ENCODE assay signal across 24 cellular contexts in the genomic region with DNA sequence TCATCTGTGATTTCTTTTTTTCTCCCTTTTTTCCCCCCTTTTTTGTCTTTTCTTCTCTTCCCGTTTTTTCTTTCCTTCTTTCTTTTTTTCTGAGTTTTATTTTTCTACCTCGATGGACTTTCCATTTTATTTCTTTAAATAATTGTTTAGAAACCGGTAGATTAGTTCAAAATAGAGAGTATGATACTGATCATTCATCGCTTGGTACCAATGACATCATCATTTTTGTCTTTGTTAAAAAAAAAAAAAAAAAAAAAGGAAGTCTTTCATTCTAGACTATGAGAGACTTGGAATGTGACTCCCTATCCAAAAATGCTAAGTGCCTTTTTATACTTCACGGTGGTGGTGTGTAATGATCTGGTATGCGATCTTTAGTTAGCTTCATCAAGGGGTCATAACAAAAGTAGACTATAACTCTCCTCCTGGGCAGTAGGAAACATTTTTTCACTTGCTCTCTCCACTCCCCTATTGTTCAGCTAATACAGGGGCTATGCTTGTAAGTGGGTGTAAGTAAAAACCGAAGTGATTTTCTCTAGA.
"Had no signal": no experiment of that assay in that cellular context is flagged by ENCODE, and none has a peak within 500 bp of the region (broad histone marks: within the 10 kb centered on the region; RNA-seq: fewer than 3 reads in every experiment).

No MANE protein-coding gene starts in this region.

- H3K27ac Mint-ChIP-seq: activated naive CD4-positive, alpha-beta T cell treated with anti-CD3 and anti-CD28 coated beads, Interleukin-2, amount 10 ng/mL, durations not matched to agents 7 days and 5 days; activated naive CD8-positive, alpha-beta T cell treated with anti-CD3 and anti-CD28 coated beads, Interleukin-2, amount 50 U/mL, for 24 hours; immature natural killer cell; memory B cell; naive B cell; neural progenitor cell; stimulated activated effector memory CD8-positive, alpha-beta T cell treated with anti-CD3 and anti-CD28 coated beads, Interleukin-12 subunit alpha, Interleukin-12 subunit beta, amount 100 ng/mL, for 72 hours had no signal

- H3K4me1 Mint-ChIP-seq: activated naive CD4-positive, alpha-beta T cell treated with anti-CD3 and anti-CD28 coated beads, Interleukin-2, amount 10 ng/mL, durations not matched to agents 7 days and 5 days; activated naive CD8-positive, alpha-beta T cell treated with anti-CD3 and anti-CD28 coated beads, Interleukin-2, amount 50 U/mL, for 24 hours; immature natural killer cell; memory B cell; naive B cell; stimulated activated effector memory CD8-positive, alpha-beta T cell treated with anti-CD3 and anti-CD28 coated beads, Interleukin-12 subunit alpha, Interleukin-12 subunit beta, amount 100 ng/mL, for 72 hours had no signal

- H3K4me2 ChIP-seq: neural progenitor cell, smooth muscle cell had no signal

- H3K27me3 ChIP-seq: cardiac muscle cell, esophagus muscularis mucosa, neural progenitor cell, stomach had no signal

- ATAC-seq: activated CD4-positive, CD25-positive, alpha-beta regulatory T cell treated with anti-CD3 and anti-CD28 coated beads, Interleukin-2, amount 50 U/mL, for 24 hours; activated naive CD8-positive, alpha-beta T cell treated with anti-CD3 and anti-CD28 coated beads, Interleukin-2, amount 50 U/mL, for 24 hours; activated T-cell treated with anti-CD3 and anti-CD28 coated beads, Interleukin-2, amount 50 U/mL, for 4 hours; mucosa of descending colon; psoas muscle; right cardiac atrium; stimulated activated effector memory CD8-positive, alpha-beta T cell treated with anti-CD3 and anti-CD28 coated beads, Interleukin-12 subunit alpha, Interleukin-12 subunit beta, amount 100 ng/mL, for 72 hours had no signal

- H3K4me3 Mint-ChIP-seq: activated naive CD4-positive, alpha-beta T cell treated with anti-CD3 and anti-CD28 coated beads, Interleukin-2, amount 10 ng/mL, durations not matched to agents 7 days and 5 days; activated naive CD8-positive, alpha-beta T cell treated with anti-CD3 and anti-CD28 coated beads, Interleukin-2, amount 50 U/mL, for 24 hours; activated T-cell treated with anti-CD3 and anti-CD28 coated beads, Interleukin-2, amount 50 U/mL, for 4 hours; immature natural killer cell; memory B cell; naive B cell; neural progenitor cell; stimulated activated effector memory CD8-positive, alpha-beta T cell treated with anti-CD3 and anti-CD28 coated beads, Interleukin-12 subunit alpha, Interleukin-12 subunit beta, amount 100 ng/mL, for 72 hours had no signal

- H3K36me3 ChIP-seq: cardiac muscle cell, esophagus muscularis mucosa, neural progenitor cell, stomach had no signal

- DNase-seq: activated CD4-positive, alpha-beta T cell treated with anti-CD3 and anti-CD28 coated beads, Interleukin-2, amount 50 U/mL, for 1 hour; activated CD8-positive, alpha-beta memory T cell treated with anti-CD3 and anti-CD28 coated beads, Interleukin-2, amount 50 U/mL, for 4 hours; activated naive CD4-positive, alpha-beta T cell treated with anti-CD3 and anti-CD28 coated beads, Interleukin-2, amount 10 ng/mL, durations not matched to agents 7 days and 5 days; activated naive CD8-positive, alpha-beta T cell treated with anti-CD3 and anti-CD28 coated beads, Interleukin-2, amount 50 U/mL, for 24 hours; activated T-cell treated with anti-CD3 and anti-CD28 coated beads, Interleukin-2, amount 50 U/mL, for 4 hours; aorta; dermis blood vessel endothelial cell; effector memory CD4-positive, alpha-beta T cell; immature natural killer cell; mucosa of descending colon; naive B cell; psoas muscle; right cardiac atrium; stimulated activated CD4-positive, alpha-beta T cell treated with anti-CD3 and anti-CD28 coated beads, Interleukin-4, amount 100 ng/mL, for 24 hours; stomach; trophoblast cell had no signal

- H2AFZ ChIP-seq: neural progenitor cell had no signal

- H3K4me3 ChIP-seq: cardiac muscle cell, esophagus muscularis mucosa, mucosa of descending colon, neural progenitor cell, psoas muscle, smooth muscle cell, stomach had no signal

- FAIRE-seq: endothelial cell of umbilical vein had no signal

- H3K4me1 ChIP-seq: esophagus muscularis mucosa, psoas muscle, stomach had no signal

- H3K9me3 ChIP-seq: esophagus muscularis mucosa, mucosa of descending colon, psoas muscle, stomach had no signal

- H3K9me3 Mint-ChIP-seq: activated naive CD4-positive, alpha-beta T cell treated with anti-CD3 and anti-CD28 coated beads, Interleukin-2, amount 10 ng/mL, durations not matched to agents 7 days and 5 days; activated T-cell treated with anti-CD3 and anti-CD28 coated beads, Interleukin-2, amount 50 U/mL, for 4 hours; memory B cell; naive B cell; neural progenitor cell had no signal

- H3K9ac ChIP-seq: neural progenitor cell had no signal

- H3K27me3 Mint-ChIP-seq: activated naive CD4-positive, alpha-beta T cell treated with anti-CD3 and anti-CD28 coated beads, Interleukin-2, amount 10 ng/mL, durations not matched to agents 7 days and 5 days; activated naive CD8-positive, alpha-beta T cell treated with anti-CD3 and anti-CD28 coated beads, Interleukin-2, amount 50 U/mL, for 24 hours had no signal

- H3K27ac ChIP-seq: cardiac muscle cell, esophagus muscularis mucosa, neural progenitor cell, psoas muscle, stomach had no signal

- H3K36me3 Mint-ChIP-seq: activated naive CD4-positive, alpha-beta T cell treated with anti-CD3 and anti-CD28 coated beads, Interleukin-2, amount 10 ng/mL, durations not matched to agents 7 days and 5 days; immature natural killer cell; memory B cell; naive B cell; neural progenitor cell; stimulated activated effector memory CD8-positive, alpha-beta T cell treated with anti-CD3 and anti-CD28 coated beads, Interleukin-12 subunit alpha, Interleukin-12 subunit beta, amount 100 ng/mL, for 72 hours had no signal
